Comparison of ENCODE assay signal across 8 cellular contexts in genomic region chr1:184191181-184191601, GRCh38.
A peak's percentile ranks its signal among the peaks of the same experiment; 100 is the strongest.
DNase-seq lines count a peak whose midpoint lies in the region; ATAC-seq and TF ChIP-seq lines count a peak whose summit lies in the region.
"Had no signal": no experiment of that assay in that cellular context is flagged by ENCODE, and none has a peak within 500 bp of the region (broad histone marks: within the 10 kb centered on the region; RNA-seq: fewer than 3 reads in every experiment).

No MANE protein-coding gene starts in this region.

- CTCF ChIA-PET in SK-N-SH (lab: Yijun Ruan, JAX), result interaction anchor here (1.0 to 1.7 kb wide), 3 partner anchors 31 to 470 kb away, joined by 3 to 7 read pairs (median 4); no protein-coding TSS in a partner anchor

- H3K4me3 ChIP-seq in colonic mucosa (no peak overlapping the region), testis (no peak overlapping the region), SK-N-SH (ENCODE audit: low read depth in 2 of 2, low read length in 1 of 2) (no peak overlapping the region)

- no peak overlapping the region for H3K4me2 ChIP-seq in SK-N-SH

- no peak overlapping the region for H2AFZ ChIP-seq in SK-N-SH (ENCODE audit: low read depth)

- no peak for TF ChIP-seq EP300 in SK-N-SH (IDR thresholded peaks at IDR 0.05; ENCODE audit: borderline replicate concordance in 1 of 2, low read depth in 1 of 2, low read length in 1 of 2)

- WGBS in testis, 2 donors, result 17 to 18% methylated on average over 11 of the region's 11 CpGs
- WGBS in SK-N-SH (ENCODE audit: low lambda C conversion rate), result 83% methylated on average over 11 of the region's 11 CpGs

- H3K4me1 ChIP-seq in colonic mucosa (no peaks in the 10 kb centered on the region), testis (peaks cover 6% of the 10 kb centered on the region), SK-N-SH (ENCODE audit: control insufficient read depth in 1 of 2, insufficient read depth in 2 of 2, low read depth in 1 of 2, low read length in 1 of 2) (peaks cover 0 to 13% of the 10 kb centered on the region in 2 experiments; a peak in 2 of 4 replicates)

- H3K9ac ChIP-seq in colonic mucosa (ENCODE audit: low read depth in 2 of 2, low read length in 2 of 2) (no peak overlapping the region), SK-N-SH (no peak overlapping the region)

- H3K36me3 ChIP-seq in colonic mucosa, result no peaks in the 10 kb centered on the region
- no peaks in the 10 kb centered on the region for H3K36me3 ChIP-seq in testis (ENCODE audit: low read depth, missing control alignments)
- no peaks in the 10 kb centered on the region for H3K36me3 ChIP-seq in SK-N-SH (replicated peaks in 1 of 2; ENCODE audit: control insufficient read depth in 1 of 2, insufficient read depth in 2 of 2, low read length in 1 of 2)

- H4K20me1 ChIP-seq in SK-N-SH (ENCODE audit: insufficient read depth), result no peaks in the 10 kb centered on the region

- no peaks in the 10 kb centered on the region for H3K9me3 ChIP-seq in colonic mucosa
- H3K9me3 ChIP-seq in testis, result no peaks in the 10 kb centered on the region
- no peaks in the 10 kb centered on the region for H3K9me3 ChIP-seq in SK-N-SH

- H3K79me2 ChIP-seq in SK-N-SH (ENCODE audit: insufficient read depth), result no peaks in the 10 kb centered on the region

- no peak for ATAC-seq in left colon
- ATAC-seq: Panc1 had no signal

- DNase-seq in M059J (ENCODE audit: low read depth) (peak; percentile 50), colonic mucosa (peak; percentile 35), left colon (peak; percentile 22 to 37), testis (peak; percentile 72), NOMO-1 treated with DMSO at 0.1 percent for 48 hours (lab: John Stamatoyannopoulos, UW; ENCODE audit: unreplicated experiment) (no peak), SK-N-SH (no peak)
- no peak for DNase-seq in stimulated activated CD4-positive, alpha-beta T cell treated with anti-CD3 and anti-CD28 coated beads, Interleukin-2, amount 100 ng/mL, for 48 hours

- H3K27ac ChIP-seq in colonic mucosa (no peak overlapping the region), testis (no peak overlapping the region), SK-N-SH (ENCODE audit: low read depth in 2 of 2, low read length in 1 of 2) (no peak overlapping the region)

- TF ChIP-seq CTCF in colonic mucosa (IDR thresholded peaks at IDR 0.05) (no peak), testis (IDR thresholded peaks at IDR 0.05) (no peak), SK-N-SH (IDR thresholded peaks at IDR 0.05) (no peak)

- POLR2A ChIA-PET in SK-N-SH (lab: Yijun Ruan, JAX), result no interaction called here

- peaks cover 4% of the 10 kb centered on the region for H3K27me3 ChIP-seq in colonic mucosa
- H3K27me3 ChIP-seq in testis, result no peaks in the 10 kb centered on the region
- no peaks in the 10 kb centered on the region for H3K27me3 ChIP-seq in SK-N-SH (ENCODE audit: insufficient read depth)

- no peaks in the 10 kb centered on the region for H3F3A ChIP-seq in SK-N-SH (replicated peaks; ENCODE audit: insufficient read depth)

- TF ChIP-seq RAD21 in SK-N-SH (IDR thresholded peaks at IDR 0.05; ENCODE audit: low read length), result no peak

- no peak for TF ChIP-seq POLR2A in testis (IDR thresholded peaks at IDR 0.05)

- intact Hi-C loops in colonic mucosa (cut with DNase I), result no loop called here
- intact Hi-C loops in left colon (cut with DNase I, micrococcal nuclease), result no loop called here
- intact Hi-C loops in testis (cut with DNase I; ENCODE audit: low total_unique reads), result no loop called here

- H3K9me2 ChIP-seq in SK-N-SH, result no peaks in the 10 kb centered on the region

TF ChIP-seq in SK-N-SH, 30 proteins besides CTCF, POLR2A, EP300 and RAD21:
- TF ChIP-seq RFX5 (IDR thresholded peaks at IDR 0.05; ENCODE audit: low read length) (no peak), FOXJ3 (CRISPR knock-in tag; IDR thresholded peaks at IDR 0.05) (no peak), IRF3 (IDR thresholded peaks at IDR 0.05; ENCODE audit: low read depth, low read length) (no peak), GATA2 (CRISPR knock-in tag; IDR thresholded peaks at IDR 0.05) (no peak), FOXM1 (IDR thresholded peaks at IDR 0.05; ENCODE audit: low read depth) (no peak), ZBTB33 (IDR thresholded peaks at IDR 0.05; ENCODE audit: borderline replicate concordance, low read depth) (no peak), MAX (IDR thresholded peaks at IDR 0.05; ENCODE audit: low read depth) (no peak), USF2 (IDR thresholded peaks at IDR 0.05; ENCODE audit: borderline replicate concordance, low read depth, low read length) (no peak), CHD2 (IDR thresholded peaks at IDR 0.05; ENCODE audit: low read length, partially characterized antibody) (no peak), POLR2AphosphoS5 (IDR thresholded peaks at IDR 0.05; ENCODE audit: low read depth, low read length) (no peak), TEAD4 (IDR thresholded peaks at IDR 0.05; ENCODE audit: borderline replicate concordance, insufficient read depth) (no peak), SMC3 (IDR thresholded peaks at IDR 0.05; ENCODE audit: low read depth, low read length) (no peak), NFIC (IDR thresholded peaks at IDR 0.05; ENCODE audit: borderline replicate concordance) (no peak), PBX3 (IDR thresholded peaks at IDR 0.05) (no peak), ELF1 (IDR thresholded peaks at IDR 0.05) (no peak), NRF1 (IDR thresholded peaks at IDR 0.05; ENCODE audit: low read depth, low read length) (no peak), FOSL2 (IDR thresholded peaks at IDR 0.05; ENCODE audit: borderline replicate concordance, low read depth) (no peak), USF1 (IDR thresholded peaks at IDR 0.05; ENCODE audit: borderline replicate concordance, low read depth) (no peak), YY1 (IDR thresholded peaks at IDR 0.05; ENCODE audit: low read depth) (no peak)

Comparison
In these comparisons a context has a peak if more than half of its experiments do, and no peak if none do; other contexts are left out.
1. DNase-seq: peak in M059J (single experiment), colonic mucosa (single experiment), left colon (2 of 2) and testis (single experiment); none in NOMO-1 treated with DMSO at 0.1 percent for 48 hours (single experiment), stimulated activated CD4-positive, alpha-beta T cell treated with anti-CD3 and anti-CD28 coated beads, Interleukin-2, amount 100 ng/mL, for 48 hours (0 of 2) and SK-N-SH (single experiment).